In the genomic region with DNA sequence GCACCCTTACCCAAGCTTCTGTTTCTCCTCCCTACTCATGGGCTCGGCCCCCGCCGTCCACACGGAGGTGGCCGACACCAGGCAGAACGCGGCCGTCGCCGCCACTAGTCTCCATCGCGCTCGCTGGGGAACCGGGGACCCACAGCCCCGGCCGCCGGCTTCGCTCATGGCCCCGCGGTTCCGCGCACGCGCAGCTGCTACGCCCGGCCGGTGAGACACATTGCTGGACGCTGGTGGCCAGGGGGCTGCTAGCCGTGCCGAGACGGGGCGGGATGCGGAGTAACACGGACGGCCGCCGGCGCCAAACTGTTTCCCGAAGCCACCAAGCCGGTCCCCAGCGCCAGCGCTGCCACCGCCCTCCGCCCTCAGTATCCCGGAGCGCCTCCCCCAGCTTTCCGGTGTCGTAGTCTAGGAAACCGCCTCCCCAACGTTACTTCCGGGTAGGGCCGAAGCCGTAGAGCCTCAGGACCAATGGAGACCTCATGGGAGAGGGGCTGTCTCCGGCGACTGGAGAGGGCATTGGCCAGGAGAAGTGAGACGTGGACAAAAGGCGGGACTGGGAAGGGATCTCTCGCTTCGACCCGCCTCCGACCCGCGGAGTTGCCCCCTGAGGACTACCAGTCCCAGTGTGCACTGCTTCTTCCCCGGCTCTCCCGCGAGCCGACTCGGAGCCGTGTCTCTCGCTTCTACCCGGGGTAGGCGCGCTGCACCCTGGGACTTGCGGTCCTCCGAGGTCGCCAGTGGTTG, we compare ENCODE assay signal across 1 cellular context.
TF ChIP-seq lines count a peak whose summit lies in the region.

A gene with protein sequence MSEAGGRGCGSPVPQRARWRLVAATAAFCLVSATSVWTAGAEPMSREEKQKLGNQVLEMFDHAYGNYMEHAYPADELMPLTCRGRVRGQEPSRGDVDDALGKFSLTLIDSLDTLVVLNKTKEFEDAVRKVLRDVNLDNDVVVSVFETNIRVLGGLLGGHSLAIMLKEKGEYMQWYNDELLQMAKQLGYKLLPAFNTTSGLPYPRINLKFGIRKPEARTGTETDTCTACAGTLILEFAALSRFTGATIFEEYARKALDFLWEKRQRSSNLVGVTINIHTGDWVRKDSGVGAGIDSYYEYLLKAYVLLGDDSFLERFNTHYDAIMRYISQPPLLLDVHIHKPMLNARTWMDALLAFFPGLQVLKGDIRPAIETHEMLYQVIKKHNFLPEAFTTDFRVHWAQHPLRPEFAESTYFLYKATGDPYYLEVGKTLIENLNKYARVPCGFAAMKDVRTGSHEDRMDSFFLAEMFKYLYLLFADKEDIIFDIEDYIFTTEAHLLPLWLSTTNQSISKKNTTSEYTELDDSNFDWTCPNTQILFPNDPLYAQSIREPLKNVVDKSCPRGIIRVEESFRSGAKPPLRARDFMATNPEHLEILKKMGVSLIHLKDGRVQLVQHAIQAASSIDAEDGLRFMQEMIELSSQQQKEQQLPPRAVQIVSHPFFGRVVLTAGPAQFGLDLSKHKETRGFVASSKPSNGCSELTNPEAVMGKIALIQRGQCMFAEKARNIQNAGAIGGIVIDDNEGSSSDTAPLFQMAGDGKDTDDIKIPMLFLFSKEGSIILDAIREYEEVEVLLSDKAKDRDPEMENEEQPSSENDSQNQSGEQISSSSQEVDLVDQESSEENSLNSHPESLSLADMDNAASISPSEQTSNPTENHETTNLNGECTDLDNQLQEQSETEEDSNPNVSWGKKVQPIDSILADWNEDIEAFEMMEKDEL (minus strand): TSS at position 380 of the 747 bp plus-strand sequence. CDS start 212 bp downstream, at position 168.

TF ChIP-seq in HepG2, 621 proteins besides CTCF, POLR2A, EP300 and RAD21 (continued from another document and continues in another):
- TF ChIP-seq KAT7 (CRISPR knock-in tag; IDR thresholded peaks at IDR 0.05; ENCODE audit: borderline replicate concordance), result peak; percentile 23; the same call in 1 of the 2 replicates
- TF ChIP-seq, protein P1, sequence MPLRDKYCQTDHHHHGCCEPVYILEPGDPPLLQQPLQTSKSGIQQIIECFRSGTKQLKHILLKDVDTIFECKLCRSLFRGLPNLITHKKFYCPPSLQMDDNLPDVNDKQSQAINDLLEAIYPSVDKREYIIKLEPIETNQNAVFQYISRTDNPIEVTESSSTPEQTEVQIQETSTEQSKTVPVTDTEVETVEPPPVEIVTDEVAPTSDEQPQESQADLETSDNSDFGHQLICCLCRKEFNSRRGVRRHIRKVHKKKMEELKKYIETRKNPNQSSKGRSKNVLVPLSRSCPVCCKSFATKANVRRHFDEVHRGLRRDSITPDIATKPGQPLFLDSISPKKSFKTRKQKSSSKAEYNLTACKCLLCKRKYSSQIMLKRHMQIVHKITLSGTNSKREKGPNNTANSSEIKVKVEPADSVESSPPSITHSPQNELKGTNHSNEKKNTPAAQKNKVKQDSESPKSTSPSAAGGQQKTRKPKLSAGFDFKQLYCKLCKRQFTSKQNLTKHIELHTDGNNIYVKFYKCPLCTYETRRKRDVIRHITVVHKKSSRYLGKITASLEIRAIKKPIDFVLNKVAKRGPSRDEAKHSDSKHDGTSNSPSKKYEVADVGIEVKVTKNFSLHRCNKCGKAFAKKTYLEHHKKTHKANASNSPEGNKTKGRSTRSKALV (CRISPR knock-in tag; IDR thresholded peaks at IDR 0.05), result peak; percentile 68; the same call in 1 of the 2 replicates
- peak; percentile 42; the same call in 1 of the 2 replicates for TF ChIP-seq ZFP90 (CRISPR knock-in tag; IDR thresholded peaks at IDR 0.05; ENCODE audit: borderline replicate concordance)
- peak; percentile 94 for TF ChIP-seq ZNF777 (CRISPR knock-in tag; IDR thresholded peaks at IDR 0.05)
- TF ChIP-seq ZBTB20 (CRISPR knock-in tag; IDR thresholded peaks at IDR 0.05; ENCODE audit: borderline replicate concordance, low read depth), result no peak
- TF ChIP-seq NPAS2 (CRISPR knock-in tag; IDR thresholded peaks at IDR 0.05; ENCODE audit: borderline replicate concordance), result no peak
- TF ChIP-seq, protein P2, sequence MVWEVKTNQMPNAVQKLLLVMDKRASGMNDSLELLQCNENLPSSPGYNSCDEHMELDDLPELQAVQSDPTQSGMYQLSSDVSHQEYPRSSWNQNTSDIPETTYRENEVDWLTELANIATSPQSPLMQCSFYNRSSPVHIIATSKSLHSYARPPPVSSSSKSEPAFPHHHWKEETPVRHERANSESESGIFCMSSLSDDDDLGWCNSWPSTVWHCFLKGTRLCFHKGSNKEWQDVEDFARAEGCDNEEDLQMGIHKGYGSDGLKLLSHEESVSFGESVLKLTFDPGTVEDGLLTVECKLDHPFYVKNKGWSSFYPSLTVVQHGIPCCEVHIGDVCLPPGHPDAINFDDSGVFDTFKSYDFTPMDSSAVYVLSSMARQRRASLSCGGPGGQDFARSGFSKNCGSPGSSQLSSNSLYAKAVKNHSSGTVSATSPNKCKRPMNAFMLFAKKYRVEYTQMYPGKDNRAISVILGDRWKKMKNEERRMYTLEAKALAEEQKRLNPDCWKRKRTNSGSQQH (CRISPR knock-in tag; IDR thresholded peaks at IDR 0.05; ENCODE audit: low read depth), result peak; percentile 41; the same call in 1 of the 2 replicates
- TF ChIP-seq TAF1 (CRISPR knock-in tag; IDR thresholded peaks at IDR 0.05), result peak; percentile 79
- TF ChIP-seq, protein P3, sequence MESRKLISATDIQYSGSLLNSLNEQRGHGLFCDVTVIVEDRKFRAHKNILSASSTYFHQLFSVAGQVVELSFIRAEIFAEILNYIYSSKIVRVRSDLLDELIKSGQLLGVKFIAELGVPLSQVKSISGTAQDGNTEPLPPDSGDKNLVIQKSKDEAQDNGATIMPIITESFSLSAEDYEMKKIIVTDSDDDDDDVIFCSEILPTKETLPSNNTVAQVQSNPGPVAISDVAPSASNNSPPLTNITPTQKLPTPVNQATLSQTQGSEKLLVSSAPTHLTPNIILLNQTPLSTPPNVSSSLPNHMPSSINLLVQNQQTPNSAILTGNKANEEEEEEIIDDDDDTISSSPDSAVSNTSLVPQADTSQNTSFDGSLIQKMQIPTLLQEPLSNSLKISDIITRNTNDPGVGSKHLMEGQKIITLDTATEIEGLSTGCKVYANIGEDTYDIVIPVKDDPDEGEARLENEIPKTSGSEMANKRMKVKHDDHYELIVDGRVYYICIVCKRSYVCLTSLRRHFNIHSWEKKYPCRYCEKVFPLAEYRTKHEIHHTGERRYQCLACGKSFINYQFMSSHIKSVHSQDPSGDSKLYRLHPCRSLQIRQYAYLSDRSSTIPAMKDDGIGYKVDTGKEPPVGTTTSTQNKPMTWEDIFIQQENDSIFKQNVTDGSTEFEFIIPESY (CRISPR knock-in tag; IDR thresholded peaks at IDR 0.05), result no peak; the same call in 1 of the 2 replicates
- no peak for TF ChIP-seq SYNCRIP (IDR thresholded peaks at IDR 0.05; ENCODE audit: insufficient read depth, low read depth, low read length)
- no peak; the same call in 1 of the 2 replicates for TF ChIP-seq KDM5A (IDR thresholded peaks at IDR 0.05; ENCODE audit: borderline replicate concordance, low read length)
- peak; percentile 12; the same call in 1 of the 2 replicates for TF ChIP-seq FOXA3 (CRISPR knock-in tag; IDR thresholded peaks at IDR 0.05)
- TF ChIP-seq SRSF9 (IDR thresholded peaks at IDR 0.05; ENCODE audit: borderline replicate concordance, insufficient read depth, low read depth, low read length, poor library complexity, severe bottlenecking), result no peak
- TF ChIP-seq, protein P4, sequence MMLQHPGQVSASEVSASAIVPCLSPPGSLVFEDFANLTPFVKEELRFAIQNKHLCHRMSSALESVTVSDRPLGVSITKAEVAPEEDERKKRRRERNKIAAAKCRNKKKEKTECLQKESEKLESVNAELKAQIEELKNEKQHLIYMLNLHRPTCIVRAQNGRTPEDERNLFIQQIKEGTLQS (CRISPR knock-in tag; IDR thresholded peaks at IDR 0.05), result no peak
- TF ChIP-seq SP140L (CRISPR knock-in tag; IDR thresholded peaks at IDR 0.05; ENCODE audit: borderline replicate concordance), result no peak
- TF ChIP-seq, protein P5, sequence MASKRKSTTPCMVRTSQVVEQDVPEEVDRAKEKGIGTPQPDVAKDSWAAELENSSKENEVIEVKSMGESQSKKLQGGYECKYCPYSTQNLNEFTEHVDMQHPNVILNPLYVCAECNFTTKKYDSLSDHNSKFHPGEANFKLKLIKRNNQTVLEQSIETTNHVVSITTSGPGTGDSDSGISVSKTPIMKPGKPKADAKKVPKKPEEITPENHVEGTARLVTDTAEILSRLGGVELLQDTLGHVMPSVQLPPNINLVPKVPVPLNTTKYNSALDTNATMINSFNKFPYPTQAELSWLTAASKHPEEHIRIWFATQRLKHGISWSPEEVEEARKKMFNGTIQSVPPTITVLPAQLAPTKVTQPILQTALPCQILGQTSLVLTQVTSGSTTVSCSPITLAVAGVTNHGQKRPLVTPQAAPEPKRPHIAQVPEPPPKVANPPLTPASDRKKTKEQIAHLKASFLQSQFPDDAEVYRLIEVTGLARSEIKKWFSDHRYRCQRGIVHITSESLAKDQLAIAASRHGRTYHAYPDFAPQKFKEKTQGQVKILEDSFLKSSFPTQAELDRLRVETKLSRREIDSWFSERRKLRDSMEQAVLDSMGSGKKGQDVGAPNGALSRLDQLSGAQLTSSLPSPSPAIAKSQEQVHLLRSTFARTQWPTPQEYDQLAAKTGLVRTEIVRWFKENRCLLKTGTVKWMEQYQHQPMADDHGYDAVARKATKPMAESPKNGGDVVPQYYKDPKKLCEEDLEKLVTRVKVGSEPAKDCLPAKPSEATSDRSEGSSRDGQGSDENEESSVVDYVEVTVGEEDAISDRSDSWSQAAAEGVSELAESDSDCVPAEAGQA (IDR thresholded peaks at IDR 0.05; ENCODE audit: low read depth), result no peak
- TF ChIP-seq, protein P5 (CRISPR knock-in tag; IDR thresholded peaks at IDR 0.05; ENCODE audit: borderline replicate concordance), result no peak
- TF ChIP-seq RFXAP (CRISPR knock-in tag; IDR thresholded peaks at IDR 0.05; ENCODE audit: borderline replicate concordance), result 0 out of 2 replicates have a peak, but pooled peaks have one; percentile 47
- no peak for TF ChIP-seq ZNF772 (CRISPR knock-in tag; IDR thresholded peaks at IDR 0.05)
- peak; percentile 89 for TF ChIP-seq ZMYM4 (CRISPR knock-in tag; IDR thresholded peaks at IDR 0.05)
- no peak for TF ChIP-seq NBN (conservative IDR thresholded peaks at IDR 0.05)
- no peak for TF ChIP-seq ZNF264 (CRISPR knock-in tag; IDR thresholded peaks at IDR 0.05)
- TF ChIP-seq, protein P6, sequence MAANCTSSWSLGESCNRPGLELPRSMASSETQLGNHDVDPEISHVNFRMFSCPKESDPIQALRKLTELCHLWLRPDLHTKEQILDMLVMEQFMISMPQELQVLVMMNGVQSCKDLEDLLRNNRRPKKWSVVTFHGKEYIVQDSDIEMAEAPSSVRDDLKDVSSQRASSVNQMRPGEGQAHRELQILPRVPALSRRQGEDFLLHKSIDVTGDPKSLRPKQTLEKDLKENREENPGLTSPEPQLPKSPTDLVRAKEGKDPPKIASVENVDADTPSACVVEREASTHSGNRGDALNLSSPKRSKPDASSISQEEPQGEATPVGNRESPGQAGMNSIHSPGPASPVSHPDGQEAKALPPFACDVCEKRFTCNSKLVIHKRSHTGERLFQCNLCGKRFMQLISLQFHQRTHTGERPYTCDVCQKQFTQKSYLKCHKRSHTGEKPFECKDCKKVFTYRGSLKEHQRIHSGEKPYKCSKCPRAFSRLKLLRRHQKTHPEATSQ (CRISPR knock-in tag; IDR thresholded peaks at IDR 0.05; ENCODE audit: borderline replicate concordance), result peak; percentile 61; the same call in 1 of the 2 replicates
- TF ChIP-seq GZF1 (CRISPR knock-in tag; IDR thresholded peaks at IDR 0.05), result no peak
- TF ChIP-seq, protein P7, sequence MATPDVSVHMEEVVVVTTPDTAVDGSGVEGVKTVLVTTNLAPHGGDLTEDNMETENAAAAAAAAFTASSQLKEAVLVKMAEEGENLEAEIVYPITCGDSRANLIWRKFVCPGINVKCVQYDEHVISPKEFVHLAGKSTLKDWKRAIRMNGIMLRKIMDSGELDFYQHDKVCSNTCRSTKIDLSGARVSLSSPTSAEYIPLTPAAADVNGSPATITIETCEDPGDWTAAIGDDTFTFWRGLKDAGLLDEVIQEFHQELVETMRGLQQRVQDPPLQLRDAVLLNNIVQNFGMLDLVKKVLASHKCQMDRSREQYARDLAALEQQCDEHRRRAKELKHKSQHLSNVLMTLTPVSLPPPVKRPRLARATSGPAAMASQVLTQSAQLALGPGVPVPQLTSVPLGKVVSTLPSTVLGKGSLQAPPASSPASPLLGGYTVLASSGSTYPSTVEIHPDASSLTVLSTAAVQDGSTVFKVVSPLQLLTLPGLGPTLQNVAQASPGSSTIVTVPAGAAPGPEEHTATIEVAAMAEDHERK (CRISPR knock-in tag; IDR thresholded peaks at IDR 0.05; ENCODE audit: low read depth), result 0 out of 2 replicates have a peak, but pooled peaks have one; percentile 26
- TF ChIP-seq ZNF879 (CRISPR knock-in tag; IDR thresholded peaks at IDR 0.05), result peak; percentile 78
- TF ChIP-seq ZNF354B (CRISPR knock-in tag; IDR thresholded peaks at IDR 0.05), result 0 out of 2 replicates have a peak, but pooled peaks have one; percentile 84
- TF ChIP-seq FOXK1 (CRISPR knock-in tag; IDR thresholded peaks at IDR 0.05; ENCODE audit: borderline replicate concordance, low read depth), result 0 out of 2 replicates have a peak, but pooled peaks have one; percentile 5
- no peak for TF ChIP-seq SNAPC2 (CRISPR knock-in tag; IDR thresholded peaks at IDR 0.05)
- 0 out of 2 replicates have a peak, but pooled peaks have one; percentile 14 for TF ChIP-seq KLF12 (CRISPR knock-in tag; IDR thresholded peaks at IDR 0.05; ENCODE audit: borderline replicate concordance)
- peak; percentile 62 for TF ChIP-seq SP4 (CRISPR knock-in tag; IDR thresholded peaks at IDR 0.05)
- peak; percentile 66 for TF ChIP-seq KDM2A (CRISPR knock-in tag; IDR thresholded peaks at IDR 0.05; ENCODE audit: borderline replicate concordance, low read depth)
- TF ChIP-seq, protein P8, sequence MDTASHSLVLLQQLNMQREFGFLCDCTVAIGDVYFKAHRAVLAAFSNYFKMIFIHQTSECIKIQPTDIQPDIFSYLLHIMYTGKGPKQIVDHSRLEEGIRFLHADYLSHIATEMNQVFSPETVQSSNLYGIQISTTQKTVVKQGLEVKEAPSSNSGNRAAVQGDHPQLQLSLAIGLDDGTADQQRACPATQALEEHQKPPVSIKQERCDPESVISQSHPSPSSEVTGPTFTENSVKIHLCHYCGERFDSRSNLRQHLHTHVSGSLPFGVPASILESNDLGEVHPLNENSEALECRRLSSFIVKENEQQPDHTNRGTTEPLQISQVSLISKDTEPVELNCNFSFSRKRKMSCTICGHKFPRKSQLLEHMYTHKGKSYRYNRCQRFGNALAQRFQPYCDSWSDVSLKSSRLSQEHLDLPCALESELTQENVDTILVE (CRISPR knock-in tag; IDR thresholded peaks at IDR 0.05), result peak; percentile 56; the same call in 1 of the 2 replicates
- no peak; the same call in 1 of the 2 replicates for TF ChIP-seq NFKBIZ (CRISPR knock-in tag; IDR thresholded peaks at IDR 0.05)
- TF ChIP-seq AGO2 (optimal IDR thresholded peaks at IDR 0.05; ENCODE audit: low read depth, low read length), result peak; percentile 82
